ENCODE assay signal across 39 cellular contexts in genomic region chr6:28497306-28497705, GRCh38. TPM values are rescaled to one million over a fixed set of nuclear protein-coding genes. Genes with fewer than 3 reads are reported as not detected.
"Had no signal": no experiment of that assay in that cellular context is flagged by ENCODE, and none has a peak within 500 bp of the region (broad histone marks: within the 10 kb centered on the region; RNA-seq: fewer than 3 reads in every experiment).

No MANE protein-coding gene starts in this region.

- DNase-seq: Kasumi-1, MG63, MM.1S, MV-4-11, NCI-H1048, NCI-H1092, NCI-H1092 treated with DMSO at 0.1 percent for 48 hours, NCI-H1105, NCI-H1105 treated with DMSO at 0.1 percent for 48 hours, NCI-H1417, NCI-H1417 treated with DMSO at 0.1 percent for 48 hours, NCI-H1436, NCI-H1436 treated with DMSO at 0.1 percent for 48 hours, NCI-H146, NCI-H1694, NCI-H1694 treated with DMSO at 0.1 percent for 48 hours, NCI-H187, NCI-H187 treated with DMSO at 0.1 percent for 48 hours, NCI-H1930, NCI-H2029, NCI-H2029 treated with DMSO at 0.1 percent for 48 hours, NCI-H2081, NCI-H2081 treated with DMSO at 0.1 percent for 48 hours, NCI-H2107, NCI-H2171, NCI-H2171 treated with DMSO at 0.1 percent for 48 hours, NCI-H2227 treated with DMSO at 0.1 percent for 48 hours, NCI-H226, NCI-H345, NCI-H446, NCI-H446 treated with DMSO at 0.1 percent for 48 hours, NCI-H510A, NCI-H510A treated with DMSO at 0.1 percent for 48 hours, NCI-H524, NCI-H524 treated with DMSO at 0.1 percent for 48 hours had no signal

- H3K4me3 ChIP-seq: MG63 had no signal

- H3K9me3 ChIP-seq: MG63 had no signal

- H3K36me3 ChIP-seq: MG63 had no signal

RNA-seq across cellular contexts. Expression of gene GPX6, which starts 18.3 kb away (rescaled TPM):
- total RNA-seq: LHCN-M2, M059J, MCF 10A, NCI-H460 had no signal

RNA-seq across cellular contexts. Expression of gene GPX5, which starts 28.4 kb away (rescaled TPM):
- total RNA-seq: LHCN-M2, M059J, MCF 10A, NCI-H460 had no signal

RNA-seq across cellular contexts. Expression of gene ZSCAN23, which starts 54.0 kb away (rescaled TPM):
- total RNA-seq: NCI-H460 had no signal
